In the genomic region with DNA sequence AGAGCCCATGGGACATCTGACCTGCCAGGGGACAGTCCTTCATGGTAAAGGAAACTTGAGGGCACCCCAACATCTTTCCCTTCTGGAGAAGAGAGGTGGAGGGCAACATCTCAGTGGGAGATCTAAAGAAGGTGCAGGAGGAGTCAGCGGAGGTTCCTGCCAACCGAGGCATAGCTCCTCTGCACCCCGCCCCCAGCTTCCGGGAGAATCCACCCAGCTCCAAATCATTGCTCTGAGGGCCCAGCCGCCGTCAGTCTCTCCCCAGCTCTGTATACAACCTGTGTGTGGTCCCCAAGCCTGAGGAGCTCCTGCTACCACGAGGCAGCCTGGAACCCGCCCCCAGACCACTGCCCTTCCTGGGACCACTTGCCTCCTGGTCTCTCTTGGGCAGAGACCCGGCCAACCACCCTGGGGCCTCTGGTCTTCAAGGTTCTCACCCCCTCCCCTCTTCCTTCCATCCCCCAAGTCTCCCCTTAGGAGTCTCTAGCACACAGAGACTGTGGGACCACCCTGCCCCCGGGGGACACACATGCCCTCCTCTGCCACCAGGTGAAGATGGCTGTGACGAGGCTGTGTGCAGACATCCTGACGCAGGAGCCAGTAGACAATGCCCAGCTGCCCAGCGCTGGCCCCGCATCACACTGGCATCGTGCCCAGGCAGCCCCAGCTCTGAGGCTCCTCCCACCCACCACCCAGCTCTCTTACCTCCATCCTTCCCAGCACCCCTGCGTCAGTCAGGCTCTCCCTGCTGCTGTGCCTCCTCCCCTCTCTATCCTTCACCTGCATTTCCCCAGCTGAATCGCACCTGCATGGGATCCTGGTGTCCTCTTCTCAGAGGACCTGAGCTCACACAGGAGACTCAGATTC, we compare ENCODE assay signal across 1 cellular context.
A peak's percentile ranks its signal among the peaks of the same experiment; 100 is the strongest.
TF ChIP-seq lines count a peak whose summit lies in the region.

No MANE protein-coding gene starts in this region.

TF ChIP-seq in HEK293, 187 proteins besides CTCF, POLR2A, EP300 and RAD21 (continued from another document and continues in another):
- TF ChIP-seq PRDM10 (tag by site-specific recombination; IDR thresholded peaks at IDR 0.05), result peak; percentile 54
- no peak for TF ChIP-seq ZNF571 (tag by site-specific recombination; IDR thresholded peaks at IDR 0.05)
- TF ChIP-seq, protein P1, sequence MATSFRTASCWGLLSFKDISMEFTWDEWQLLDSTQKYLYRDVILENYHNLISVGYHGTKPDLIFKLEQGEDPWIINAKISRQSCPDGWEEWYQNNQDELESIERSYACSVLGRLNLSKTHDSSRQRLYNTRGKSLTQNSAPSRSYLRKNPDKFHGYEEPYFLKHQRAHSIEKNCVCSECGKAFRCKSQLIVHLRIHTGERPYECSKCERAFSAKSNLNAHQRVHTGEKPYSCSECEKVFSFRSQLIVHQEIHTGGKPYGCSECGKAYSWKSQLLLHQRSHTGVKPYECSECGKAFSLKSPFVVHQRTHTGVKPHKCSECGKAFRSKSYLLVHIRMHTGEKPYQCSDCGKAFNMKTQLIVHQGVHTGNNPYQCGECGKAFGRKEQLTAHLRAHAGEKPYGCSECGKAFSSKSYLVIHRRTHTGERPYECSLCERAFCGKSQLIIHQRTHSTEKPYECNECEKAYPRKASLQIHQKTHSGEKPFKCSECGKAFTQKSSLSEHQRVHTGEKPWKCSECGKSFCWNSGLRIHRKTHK (tag by site-specific recombination; IDR thresholded peaks at IDR 0.05), result no peak
- no peak for TF ChIP-seq ZNF518A (tag by site-specific recombination; conservative IDR thresholded peaks at IDR 0.05; ENCODE audit: low read depth)
- TF ChIP-seq ZNF585B (tag by site-specific recombination; IDR thresholded peaks at IDR 0.05), result no peak
- TF ChIP-seq KLF16 (tag by site-specific recombination; IDR thresholded peaks at IDR 0.05), result no peak
- TF ChIP-seq ZNF202 (tag by site-specific recombination; IDR thresholded peaks at IDR 0.05; ENCODE audit: borderline replicate concordance), result no peak
- peak; percentile 45 for TF ChIP-seq ZFHX2 (tag by site-specific recombination; conservative IDR thresholded peaks at IDR 0.05)
- no peak for TF ChIP-seq ZXDB (tag by site-specific recombination; IDR thresholded peaks at IDR 0.05)
- TF ChIP-seq ZNF221 (tag by site-specific recombination; IDR thresholded peaks at IDR 0.05; ENCODE audit: borderline replicate concordance), result no peak
- no peak for TF ChIP-seq ZNF555 (tag by site-specific recombination; conservative IDR thresholded peaks at IDR 0.05)
- no peak for TF ChIP-seq MEIS1 (CRISPR knock-in tag; IDR thresholded peaks at IDR 0.05; ENCODE audit: borderline replicate concordance)
- TF ChIP-seq ZNF580 (tag by site-specific recombination; IDR thresholded peaks at IDR 0.05), result no peak
- TF ChIP-seq GFI1B (tag by site-specific recombination; IDR thresholded peaks at IDR 0.05), result no peak
- TF ChIP-seq ZNF148 (tag by site-specific recombination; IDR thresholded peaks at IDR 0.05; ENCODE audit: borderline replicate concordance), result no peak
- TF ChIP-seq KLF7 (tag by site-specific recombination; IDR thresholded peaks at IDR 0.05; ENCODE audit: borderline replicate concordance), result no peak
- no peak for TF ChIP-seq ZNF792 (tag by site-specific recombination; IDR thresholded peaks at IDR 0.05)
- TF ChIP-seq ZNF335 (tag by site-specific recombination; conservative IDR thresholded peaks at IDR 0.05), result peak; percentile 65
- TF ChIP-seq GLI2 (tag by site-specific recombination; IDR thresholded peaks at IDR 0.05; ENCODE audit: borderline replicate concordance, low read depth), result no peak
- no peak for TF ChIP-seq SP2 (tag by site-specific recombination; IDR thresholded peaks at IDR 0.05)
- no peak for TF ChIP-seq ZNF423 (tag by site-specific recombination; IDR thresholded peaks at IDR 0.05)
- no peak for TF ChIP-seq ZBTB26 (tag by site-specific recombination; optimal IDR thresholded peaks at IDR 0.05)
- TF ChIP-seq MYNN (tag by site-specific recombination; IDR thresholded peaks at IDR 0.05; ENCODE audit: borderline replicate concordance), result no peak
- TF ChIP-seq ZNF248 (tag by site-specific recombination; IDR thresholded peaks at IDR 0.05), result no peak
- TF ChIP-seq ZNF501 (tag by site-specific recombination; IDR thresholded peaks at IDR 0.05), result no peak
- TF ChIP-seq ZNF175 (tag by site-specific recombination; IDR thresholded peaks at IDR 0.05), result no peak
- TF ChIP-seq YY1 (tag by site-specific recombination; IDR thresholded peaks at IDR 0.05), result no peak
- no peak for TF ChIP-seq ZNF350 (tag by site-specific recombination; IDR thresholded peaks at IDR 0.05)
- TF ChIP-seq ZNF777 (tag by site-specific recombination; IDR thresholded peaks at IDR 0.05; ENCODE audit: borderline replicate concordance), result no peak
- TF ChIP-seq ZNF624 (tag by site-specific recombination; IDR thresholded peaks at IDR 0.05), result 0 out of 2 replicates have a peak, but pooled peaks have one; percentile 9
- TF ChIP-seq ZFP69B (tag by site-specific recombination; IDR thresholded peaks at IDR 0.05), result no peak
- TF ChIP-seq OSR2 (tag by site-specific recombination; IDR thresholded peaks at IDR 0.05), result no peak
- TF ChIP-seq AEBP2 (tag by site-specific recombination; IDR thresholded peaks at IDR 0.05; ENCODE audit: borderline replicate concordance), result no peak
- TF ChIP-seq ZNF621 (tag by site-specific recombination; IDR thresholded peaks at IDR 0.05), result no peak
- TF ChIP-seq ZNF76 (tag by site-specific recombination; IDR thresholded peaks at IDR 0.05; ENCODE audit: borderline replicate concordance, low read depth), result no peak
- TF ChIP-seq, protein P2, sequence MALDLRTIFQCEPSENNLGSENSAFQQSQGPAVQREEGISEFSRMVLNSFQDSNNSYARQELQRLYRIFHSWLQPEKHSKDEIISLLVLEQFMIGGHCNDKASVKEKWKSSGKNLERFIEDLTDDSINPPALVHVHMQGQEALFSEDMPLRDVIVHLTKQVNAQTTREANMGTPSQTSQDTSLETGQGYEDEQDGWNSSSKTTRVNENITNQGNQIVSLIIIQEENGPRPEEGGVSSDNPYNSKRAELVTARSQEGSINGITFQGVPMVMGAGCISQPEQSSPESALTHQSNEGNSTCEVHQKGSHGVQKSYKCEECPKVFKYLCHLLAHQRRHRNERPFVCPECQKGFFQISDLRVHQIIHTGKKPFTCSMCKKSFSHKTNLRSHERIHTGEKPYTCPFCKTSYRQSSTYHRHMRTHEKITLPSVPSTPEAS (tag by site-specific recombination; IDR thresholded peaks at IDR 0.05), result no peak
- no peak for TF ChIP-seq ZNF654 (tag by site-specific recombination; IDR thresholded peaks at IDR 0.05; ENCODE audit: low read depth)
- TF ChIP-seq ZNF596 (tag by site-specific recombination; IDR thresholded peaks at IDR 0.05), result no peak
